In the genomic region with DNA sequence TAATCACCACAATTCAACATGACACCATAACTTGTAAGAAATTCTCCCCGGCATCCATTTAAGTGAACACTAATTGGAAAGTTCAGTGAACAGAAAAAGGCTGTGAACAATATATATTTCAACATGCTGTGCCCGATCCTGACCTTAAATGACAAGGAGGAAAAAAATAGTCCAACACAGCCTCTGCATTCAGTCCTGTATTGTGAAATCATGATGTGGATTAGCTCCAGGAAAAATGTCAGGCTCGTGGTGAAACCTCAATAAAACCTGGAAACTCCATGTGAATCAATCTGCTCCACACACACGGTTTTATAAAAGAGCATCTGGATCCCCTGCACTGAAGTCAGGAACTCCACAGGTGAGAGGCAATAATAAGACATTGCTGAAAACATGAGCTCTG, we compare ENCODE assay signal across 16 cellular contexts.
A peak's percentile ranks its signal among the peaks of the same experiment; 100 is the strongest.
DNase-seq lines count a peak whose midpoint lies in the region; ATAC-seq and TF ChIP-seq lines count a peak whose summit lies in the region.
"Had no signal": no experiment of that assay in that cellular context is flagged by ENCODE, and none has a peak within 500 bp of the region (broad histone marks: within the 10 kb centered on the region; RNA-seq: fewer than 3 reads in every experiment).

No MANE protein-coding gene starts in this region.

- H3K9me3 ChIP-seq in right cardiac atrium (ENCODE audit: control insufficient read depth, low read length) (no peaks in the 10 kb centered on the region), right atrium auricular region (no peaks in the 10 kb centered on the region)
- H3K9me3 ChIP-seq: heart left ventricle, SJSA1, thyroid gland had no signal

- intact Hi-C loops in right cardiac atrium (cut with DNase I): no loop called here

- POLR2A ChIA-PET in activated CD4-positive, alpha-beta memory T cell treated with anti-CD3 and anti-CD28 coated beads, Interleukin-2, amount 10 ng/mL, durations not matched to agents 7 days and 5 days (lab: Charles Lee): no interaction called here

- H3K4me3 Mint-ChIP-seq in activated CD4-positive, alpha-beta memory T cell treated with anti-CD3 and anti-CD28 coated beads, Interleukin-2, amount 10 ng/mL, durations not matched to agents 7 days and 5 days: no peak overlapping the region
- H3K4me3 Mint-ChIP-seq: memory B cell had no signal

- H3K36me3 ChIP-seq in right atrium auricular region: no peaks in the 10 kb centered on the region
- H3K36me3 ChIP-seq: heart left ventricle, SJSA1, thyroid gland had no signal

- no peak for DNase-seq in right cardiac atrium
- no peak for DNase-seq in right atrium auricular region (ENCODE audit: low spot score)
- DNase-seq in astrocyte of the spinal cord (ENCODE audit: low read depth, low spot score): peak; percentile 23
- peak; percentile 65 for DNase-seq in iris pigment epithelial cell (ENCODE audit: low read depth)
- no peak for DNase-seq in activated CD4-positive, alpha-beta memory T cell treated with anti-CD3 and anti-CD28 coated beads, Interleukin-2, amount 10 ng/mL, durations not matched to agents 7 days and 5 days
- no peak for DNase-seq in UCSD-AML1 (lab: John Stamatoyannopoulos, UW; ENCODE audit: unreplicated experiment)
- DNase-seq in NCI-H1417 treated with DMSO at 0.1 percent for 48 hours (lab: John Stamatoyannopoulos, UW): no peak
- no peak for DNase-seq in inferior parietal cortex (ENCODE audit: extremely low spot score)
- DNase-seq: activated CD4-positive, CD25-positive, alpha-beta regulatory T cell treated with anti-CD3 and anti-CD28 coated beads, Interleukin-2, amount 50 U/mL, for 72 hours; AML-193; heart left ventricle; NCI-H1092 treated with DMSO at 0.1 percent for 48 hours; thyroid gland had no signal

- TF ChIP-seq CTCF in right atrium auricular region (IDR thresholded peaks at IDR 0.05) (no peak), astrocyte of the spinal cord (IDR thresholded peaks at IDR 0.05; ENCODE audit: low read depth, low read length) (no peak)

- CTCF ChIA-PET in activated CD4-positive, alpha-beta memory T cell treated with anti-CD3 and anti-CD28 coated beads, Interleukin-2, amount 10 ng/mL, durations not matched to agents 7 days and 5 days (lab: Charles Lee): interaction anchor here (1.1 kb wide), 1 partner anchor 19 kb away, joined by 3 read pairs; no protein-coding TSS in a partner anchor

- H3K27me3 ChIP-seq in right cardiac atrium (ENCODE audit: control insufficient read depth, insufficient read depth): no peaks in the 10 kb centered on the region
- H3K27me3 ChIP-seq in right atrium auricular region: no peaks in the 10 kb centered on the region
- H3K27me3 ChIP-seq: heart left ventricle, SJSA1, thyroid gland had no signal

- ATAC-seq in right cardiac atrium: peak; percentile 58 to 62

- WGBS in right cardiac atrium: 34% methylated on average over 4 of the region's 4 CpGs

- no peaks in the 10 kb centered on the region for H3K4me1 ChIP-seq in right cardiac atrium (ENCODE audit: control insufficient read depth, insufficient read depth, low read length)
- H3K4me1 ChIP-seq in right atrium auricular region: no peaks in the 10 kb centered on the region
- H3K4me1 ChIP-seq: SJSA1, thyroid gland had no signal

- H3K27me3 Mint-ChIP-seq in activated CD4-positive, alpha-beta memory T cell treated with anti-CD3 and anti-CD28 coated beads, Interleukin-2, amount 10 ng/mL, durations not matched to agents 7 days and 5 days: no peaks in the 10 kb centered on the region
- H3K27me3 Mint-ChIP-seq: memory B cell had no signal

- H3K27ac Mint-ChIP-seq in activated CD4-positive, alpha-beta memory T cell treated with anti-CD3 and anti-CD28 coated beads, Interleukin-2, amount 10 ng/mL, durations not matched to agents 7 days and 5 days: no peak overlapping the region
- H3K27ac Mint-ChIP-seq: activated T-helper 2 cell treated with anti-CD3 and anti-CD28 coated beads, Interferon-gamma antibody, Interleukin-2, Interleukin-4, amounts not matched to agents 10 μg/mL and 5 μg/mL and 100 μg/mL, durations not matched to agents 14 hours and 24 hours and 36 hours; memory B cell had no signal

- in situ Hi-C loops in astrocyte of the spinal cord (cut with HindIII; ENCODE audit: low sequenced_read_pairs): no loop called here

- H3K27ac ChIP-seq in right cardiac atrium (ENCODE audit: low read length) (no peak overlapping the region), right atrium auricular region (no peak overlapping the region)
- H3K27ac ChIP-seq: heart left ventricle, SJSA1, thyroid gland had no signal

- no peaks in the 10 kb centered on the region for H3K9me3 Mint-ChIP-seq in activated CD4-positive, alpha-beta memory T cell treated with anti-CD3 and anti-CD28 coated beads, Interleukin-2, amount 10 ng/mL, durations not matched to agents 7 days and 5 days
- H3K9me3 Mint-ChIP-seq: activated T-helper 2 cell treated with anti-CD3 and anti-CD28 coated beads, Interferon-gamma antibody, Interleukin-2, Interleukin-4, amounts not matched to agents 10 μg/mL and 5 μg/mL and 100 μg/mL, durations not matched to agents 14 hours and 24 hours and 36 hours; memory B cell had no signal

- H3K4me1 Mint-ChIP-seq in activated CD4-positive, alpha-beta memory T cell treated with anti-CD3 and anti-CD28 coated beads, Interleukin-2, amount 10 ng/mL, durations not matched to agents 7 days and 5 days: no peaks in the 10 kb centered on the region
- H3K4me1 Mint-ChIP-seq: memory B cell had no signal

- no peaks in the 10 kb centered on the region for H3K36me3 Mint-ChIP-seq in activated CD4-positive, alpha-beta memory T cell treated with anti-CD3 and anti-CD28 coated beads, Interleukin-2, amount 10 ng/mL, durations not matched to agents 7 days and 5 days (ENCODE audit: low read depth)
- H3K36me3 Mint-ChIP-seq: memory B cell had no signal

- H3K4me3 ChIP-seq in right cardiac atrium (ENCODE audit: low read length): no peak overlapping the region
- no peak overlapping the region for H3K4me3 ChIP-seq in right atrium auricular region
- H3K4me3 ChIP-seq in astrocyte of the spinal cord (ENCODE audit: low read depth, low read length): no peak overlapping the region
- H3K4me3 ChIP-seq: heart left ventricle, SJSA1, thyroid gland had no signal

Comparison
In these comparisons a context has a peak if more than half of its experiments do, and no peak if none do; other contexts are left out.
1. DNase-seq: peak in astrocyte of the spinal cord (single experiment) and iris pigment epithelial cell (single experiment); none in right cardiac atrium (0 of 3), right atrium auricular region (single experiment), activated CD4-positive, alpha-beta memory T cell treated with anti-CD3 and anti-CD28 coated beads, Interleukin-2, amount 10 ng/mL, durations not matched to agents 7 days and 5 days (single experiment), UCSD-AML1 (single experiment), NCI-H1417 treated with DMSO at 0.1 percent for 48 hours (single experiment) and inferior parietal cortex (single experiment).